30 cellular contexts compared by ENCODE assay signal in the genomic region with DNA sequence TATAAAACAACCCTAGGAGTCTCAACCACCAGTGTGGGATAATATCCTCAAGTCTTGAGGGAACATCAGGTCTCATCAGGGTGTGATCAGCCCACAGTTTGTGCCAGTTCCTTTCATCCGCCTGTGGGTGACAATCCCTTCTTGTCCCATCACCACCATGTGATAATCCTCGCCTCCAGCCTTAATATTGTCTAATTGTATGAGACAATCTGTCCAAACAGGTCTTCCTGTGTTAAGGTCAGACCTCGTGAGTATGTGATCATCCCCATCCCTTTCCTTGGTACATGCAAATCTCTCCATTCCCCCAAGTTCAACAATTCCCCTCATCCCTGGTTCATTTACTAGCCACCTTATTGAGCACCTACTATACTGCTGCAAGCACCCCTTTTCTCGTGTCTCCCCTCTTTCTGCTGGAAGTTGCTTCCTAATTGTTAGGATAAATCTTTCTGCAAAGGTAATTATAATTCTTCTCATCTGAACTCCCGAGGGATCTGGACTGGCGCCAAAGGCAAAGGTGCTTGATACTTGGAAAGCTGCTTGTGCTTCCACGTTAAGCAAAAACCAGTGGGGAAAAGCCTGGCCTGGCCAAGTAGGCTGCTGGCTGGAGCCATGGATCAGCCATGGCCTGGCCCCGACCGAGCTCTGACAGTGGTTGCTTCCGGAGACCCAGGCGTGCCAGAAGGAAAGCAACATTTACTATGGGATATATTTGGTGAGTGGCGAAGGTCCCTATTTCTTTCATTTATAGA.
A peak's percentile ranks its signal among the peaks of the same experiment; 100 is the strongest.
DNase-seq lines count a peak whose midpoint lies in the region; ATAC-seq and TF ChIP-seq lines count a peak whose summit lies in the region.
"Had no signal": no experiment of that assay in that cellular context is flagged by ENCODE, and none has a peak within 500 bp of the region (broad histone marks: within the 10 kb centered on the region; RNA-seq: fewer than 3 reads in every experiment).

No MANE protein-coding gene starts in this region.

- H3K4me1 ChIP-seq in HEK293 (ENCODE audit: control insufficient read depth, insufficient read depth, low read length) = no peaks in the 10 kb centered on the region
- H3K4me1 ChIP-seq: A549, Caco-2, Peyer's patch had no signal

- no peak overlapping the region for H3K4me3 ChIP-seq in HEK293 (ENCODE audit: low read depth, low read length)
- H3K4me3 ChIP-seq: A549, GM12878, K562, Peyer's patch had no signal

- H3K27ac ChIP-seq in HEK293 (ENCODE audit: extremely low read depth, low read depth, low read length) (no peak overlapping the region), substantia nigra (ENCODE audit: low read depth, low read length, poor library complexity, severe bottlenecking) (peak overlapping the region; percentile 88)
- H3K27ac ChIP-seq: A549, Peyer's patch had no signal

- H3K36me3 ChIP-seq in HEK293 (ENCODE audit: control insufficient read depth in 2 of 2, insufficient read depth in 1 of 2, low read length in 2 of 2) = no peaks in the 10 kb centered on the region
- H3K36me3 ChIP-seq: Peyer's patch had no signal

- POLR2A ChIA-PET in HEK293 (lab: Yijun Ruan, JAX) = interaction anchor here (0.6 kb wide), 1 partner anchor 41 kb away, joined by 4 read pairs; no protein-coding TSS in a partner anchor

- CTCF ChIA-PET in HEK293 (lab: Yijun Ruan, JAX) = interaction anchor here (1.6 kb wide), 1 partner anchor 120 kb away, joined by 4 read pairs; no protein-coding TSS in a partner anchor

- in situ Hi-C loops in SK-MEL-5 (cut with HindIII; ENCODE audit: low pct_unique_long_range_greater_than_20kb, low sequenced_read_pairs) = no loop called here

- TF ChIP-seq CTCF in HEK293 (tag by site-specific recombination; IDR thresholded peaks at IDR 0.05) = no peak

- no peak for ATAC-seq in GM18519 (IDR thresholded peaks at IDR 0.05; ENCODE audit: low FRiP score, unreplicated experiment)
- ATAC-seq in GM19324 (IDR thresholded peaks at IDR 0.05; ENCODE audit: low FRiP score, unreplicated experiment) = no peak
- ATAC-seq: A549, GM12878, HCT116, HepG2, K562 had no signal

- DNase-seq in COLO829 (ENCODE audit: low spot score) = peak; percentile 35
- DNase-seq in SK-MEL-5 (ENCODE audit: low read depth, low spot score) = peak; percentile 92
- no peak for DNase-seq in substantia nigra (lab: John Stamatoyannopoulos, UW)
- no peak for DNase-seq in hepatic stellate cell (ENCODE audit: low spot score)
- DNase-seq: C1 segment of cervical spinal cord, Caco-2, DMS 273 treated with DMSO at 0.1 percent for 48 hours, DMS79, EL, GDM1, Kasumi-1, NCI-H1092 treated with DMSO at 0.1 percent for 48 hours, NCI-H146, NCI-H1930, NCI-H2107, NCI-H226, NCI-H510A, NCI-H774, Peyer's patch, SHP77 treated with DMSO at 0.1 percent for 48 hours, SK-N-SH, SW 1271 had no signal

- H3K9me3 ChIP-seq in HEK293 (ENCODE audit: control insufficient read depth, insufficient read depth, low read depth, low read length) = no peaks in the 10 kb centered on the region
- H3K9me3 ChIP-seq: A549, Caco-2, Peyer's patch, SK-N-SH had no signal

TF ChIP-seq in HEK293, 187 proteins besides CTCF, POLR2A, EP300 and RAD21:
- no peak for TF ChIP-seq ZBTB7A (tag by site-specific recombination; IDR thresholded peaks at IDR 0.05; ENCODE audit: low read depth)
- TF ChIP-seq ZNF664 (tag by site-specific recombination; IDR thresholded peaks at IDR 0.05) = peak; percentile 91
- no peak for TF ChIP-seq ZNF391 (tag by site-specific recombination; IDR thresholded peaks at IDR 0.05; ENCODE audit: borderline replicate concordance, low read depth)
- TF ChIP-seq HOXA7 (CRISPR knock-in tag; IDR thresholded peaks at IDR 0.05; ENCODE audit: borderline replicate concordance) = no peak
- TF ChIP-seq MZF1 (tag by site-specific recombination; IDR thresholded peaks at IDR 0.05; ENCODE audit: borderline replicate concordance) = peak; percentile 31; the same call in 1 of the 2 replicates
- TF ChIP-seq, protein P1, sequence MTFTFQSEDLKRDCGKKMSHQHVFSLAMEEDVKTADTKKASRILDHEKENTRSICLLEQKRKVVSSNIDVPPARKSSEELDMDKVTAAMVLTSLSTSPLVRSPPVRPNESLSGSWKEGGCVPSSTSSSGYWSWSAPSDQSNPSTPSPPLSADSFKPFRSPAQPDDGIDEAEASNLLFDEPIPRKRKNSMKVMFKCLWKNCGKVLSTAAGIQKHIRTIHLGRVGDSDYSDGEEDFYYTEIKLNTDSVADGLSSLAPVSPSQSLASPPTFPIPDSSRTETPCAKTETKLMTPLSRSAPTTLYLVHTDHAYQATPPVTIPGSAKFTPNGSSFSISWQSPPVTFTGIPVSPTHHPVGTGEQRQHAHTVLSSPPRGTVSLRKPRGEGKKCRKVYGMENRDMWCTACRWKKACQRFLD (tag by site-specific recombination; IDR thresholded peaks at IDR 0.05) = no peak
- no peak for TF ChIP-seq ZNF19 (tag by site-specific recombination; IDR thresholded peaks at IDR 0.05; ENCODE audit: low read depth)
- TF ChIP-seq ZNF223 (tag by site-specific recombination; IDR thresholded peaks at IDR 0.05) = no peak
- TF ChIP-seq, protein P2, sequence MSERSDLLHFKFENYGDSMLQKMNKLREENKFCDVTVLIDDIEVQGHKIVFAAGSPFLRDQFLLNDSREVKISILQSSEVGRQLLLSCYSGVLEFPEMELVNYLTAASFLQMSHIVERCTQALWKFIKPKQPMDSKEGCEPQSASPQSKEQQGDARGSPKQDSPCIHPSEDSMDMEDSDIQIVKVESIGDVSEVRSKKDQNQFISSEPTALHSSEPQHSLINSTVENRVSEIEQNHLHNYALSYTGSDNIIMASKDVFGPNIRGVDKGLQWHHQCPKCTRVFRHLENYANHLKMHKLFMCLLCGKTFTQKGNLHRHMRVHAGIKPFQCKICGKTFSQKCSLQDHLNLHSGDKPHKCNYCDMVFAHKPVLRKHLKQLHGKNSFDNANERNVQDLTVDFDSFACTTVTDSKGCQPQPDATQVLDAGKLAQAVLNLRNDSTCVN (tag by site-specific recombination; optimal IDR thresholded peaks at IDR 0.05) = no peak
- no peak for TF ChIP-seq ZNF266 (tag by site-specific recombination; IDR thresholded peaks at IDR 0.05; ENCODE audit: low read depth)

Comparison
In these comparisons a context has a peak if more than half of its experiments do, and no peak if none do; other contexts are left out.
1. DNase-seq: peak in COLO829 (single experiment) and SK-MEL-5 (single experiment); none in substantia nigra (0 of 49) and hepatic stellate cell (single experiment).